ENCODE assay signal across 26 cellular contexts in the genomic region with DNA sequence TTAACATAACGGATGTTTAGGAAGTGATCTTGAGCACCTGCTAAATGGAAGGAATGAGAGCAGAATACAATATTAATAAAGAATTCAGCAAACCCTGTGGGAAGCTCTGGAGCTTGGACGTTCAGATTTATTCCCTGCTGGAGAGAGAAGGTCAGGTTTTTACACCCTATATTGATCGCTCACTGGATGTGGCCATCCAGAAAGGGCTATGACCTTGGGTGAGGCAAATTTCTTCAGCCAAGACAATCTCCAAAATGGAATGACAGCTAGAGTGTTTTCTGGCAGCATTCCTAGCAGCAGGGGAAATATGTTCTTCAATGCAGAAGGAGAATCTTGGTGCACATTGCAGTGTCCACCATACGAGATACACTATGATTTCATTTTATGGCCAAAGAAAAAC.
"Had no signal": no experiment of that assay in that cellular context is flagged by ENCODE, and none has a peak within 500 bp of the region (broad histone marks: within the 10 kb centered on the region; RNA-seq: fewer than 3 reads in every experiment).

No MANE protein-coding gene starts in this region.

- H3K27ac Mint-ChIP-seq: activated CD8-positive, alpha-beta T cell treated with anti-CD3 and anti-CD28 coated beads for 36 hours; activated naive CD8-positive, alpha-beta T cell; activated T-helper 17 cell treated with anti-CD3 and anti-CD28 coated beads, Interleukin-2, amount 50 U/mL, for 72 hours; dendritic cell treated with granulocyte-macrophage colony-stimulating factor and Interleukin-4, amounts not matched to agents 40 ng/mL and 50 ng/mL, for 4 days; endodermal cell had no signal

- H3K4me3 ChIP-seq: coronary artery, dorsolateral prefrontal cortex had no signal

- H3K27ac ChIP-seq: brain microvascular endothelial cell, coronary artery, dorsolateral prefrontal cortex had no signal

- H3K27me3 Mint-ChIP-seq: central memory CD8-positive, alpha-beta T cell; dendritic cell treated with granulocyte-macrophage colony-stimulating factor and Interleukin-4, amounts not matched to agents 40 ng/mL and 50 ng/mL, for 4 days had no signal

- H3K4me1 Mint-ChIP-seq: activated T-helper 17 cell treated with anti-CD3 and anti-CD28 coated beads, Interleukin-2, amount 50 U/mL, for 72 hours; central memory CD8-positive, alpha-beta T cell; endodermal cell had no signal

- H3K27me3 ChIP-seq: brain microvascular endothelial cell, dorsolateral prefrontal cortex had no signal

- DNase-seq: activated CD4-positive, alpha-beta T cell treated with anti-CD3 and anti-CD28 coated beads for 1 hour; activated CD4-positive, alpha-beta T cell treated with anti-CD3 and anti-CD28 coated beads for 48 hours; activated CD4-positive, alpha-beta T cell treated with anti-CD3 and anti-CD28 coated beads, Interleukin-2, amount 50 U/mL, for 1 hour; activated CD4-positive, alpha-beta T cell treated with anti-CD3 and anti-CD28 coated beads, Interleukin-2, amount 50 U/mL, for 48 hours; activated CD8-positive, alpha-beta memory T cell treated with anti-CD3 and anti-CD28 coated beads for 24 hours; activated CD8-positive, alpha-beta T cell treated with anti-CD3 and anti-CD28 coated beads for 36 hours; activated effector memory CD4-positive, alpha-beta T cell treated with Interleukin-2 at 50 U/mL for 16 hours; activated gamma-delta T cell treated with Interleukin-2 at 50 U/mL for 16 hours; activated naive CD4-positive, alpha-beta T cell treated with anti-CD3 and anti-CD28 coated beads, Interleukin-2, amount 50 U/mL, for 16 hours; activated naive CD4-positive, alpha-beta T cell treated with Interleukin-2 at 50 U/mL for 16 hours; activated T-cell treated with anti-CD3 and anti-CD28 coated beads, Interleukin-2, amount 50 U/mL, for 4 hours; amniotic stem cell; anterior cingulate cortex; brain microvascular endothelial cell; dorsolateral prefrontal cortex; effector memory CD4-positive, alpha-beta T cell; endodermal cell; foreskin fibroblast; head of caudate nucleus; T-helper 2 cell had no signal

- H3K9me3 Mint-ChIP-seq: activated CD8-positive, alpha-beta T cell treated with anti-CD3 and anti-CD28 coated beads for 36 hours; activated T-cell treated with anti-CD3 and anti-CD28 coated beads, Interleukin-2, amount 50 U/mL, for 4 hours; activated T-helper 17 cell treated with anti-CD3 and anti-CD28 coated beads, Interleukin-2, amount 50 U/mL, for 72 hours; central memory CD8-positive, alpha-beta T cell; dendritic cell treated with granulocyte-macrophage colony-stimulating factor and Interleukin-4, amounts not matched to agents 40 ng/mL and 50 ng/mL, for 4 days; endodermal cell had no signal

- H3K4me3 Mint-ChIP-seq: activated CD8-positive, alpha-beta T cell treated with anti-CD3 and anti-CD28 coated beads for 36 hours; activated naive CD8-positive, alpha-beta T cell; activated T-cell treated with anti-CD3 and anti-CD28 coated beads, Interleukin-2, amount 50 U/mL, for 4 hours; activated T-helper 17 cell treated with anti-CD3 and anti-CD28 coated beads, Interleukin-2, amount 50 U/mL, for 72 hours; central memory CD8-positive, alpha-beta T cell; dendritic cell treated with granulocyte-macrophage colony-stimulating factor and Interleukin-4, amounts not matched to agents 40 ng/mL and 50 ng/mL, for 4 days; endodermal cell had no signal

- H3K36me3 ChIP-seq: brain microvascular endothelial cell had no signal

- ATAC-seq: activated CD8-positive, alpha-beta T cell treated with anti-CD3 and anti-CD28 coated beads for 36 hours; activated T-cell treated with anti-CD3 and anti-CD28 coated beads, Interleukin-2, amount 50 U/mL, for 4 hours; activated T-helper 17 cell treated with anti-CD3 and anti-CD28 coated beads, Interleukin-2, amount 50 U/mL, for 72 hours; esophagus mucosa had no signal

- H3K36me3 Mint-ChIP-seq: activated naive CD8-positive, alpha-beta T cell had no signal
